9 cellular contexts compared by ENCODE assay signal in genomic region chr1:115063238-115063901, GRCh38. TPM values are rescaled to one million over a fixed set of nuclear protein-coding genes. Genes with fewer than 3 reads are reported as not detected.
DNase-seq lines count a peak whose midpoint lies in the region; ATAC-seq and TF ChIP-seq lines count a peak whose summit lies in the region.
"Had no signal": no experiment of that assay in that cellular context is flagged by ENCODE, and none has a peak within 500 bp of the region (broad histone marks: within the 10 kb centered on the region; RNA-seq: fewer than 3 reads in every experiment).

No MANE protein-coding gene starts in this region.

- H3K27me3 ChIP-seq in CD8-positive, alpha-beta memory T cell (ENCODE audit: insufficient read depth, low read length, poor library complexity, severe bottlenecking), result no peaks in the 10 kb centered on the region
- no peaks in the 10 kb centered on the region for H3K27me3 ChIP-seq in hepatocyte

- peak overlapping the region; percentile 42 for H3K4me3 ChIP-seq in CD8-positive, alpha-beta memory T cell (ENCODE audit: low read length)
- no peak overlapping the region for H3K4me3 ChIP-seq in hepatocyte

- intact Hi-C loops in activated CD4-positive, alpha-beta T cell treated with anti-CD3 and anti-CD28 coated beads, Interleukin-2, amount 10 ng/mL, durations not matched to agents 24 days and 14 days (cut with micrococcal nuclease), result no loop called here

- H3K9me3 Mint-ChIP-seq in CD8-positive, alpha-beta memory T cell, result no peaks in the 10 kb centered on the region
- H3K9me3 Mint-ChIP-seq in activated CD4-positive, alpha-beta T cell treated with anti-CD3 and anti-CD28 coated beads, Interleukin-2, amount 10 ng/mL, durations not matched to agents 24 days and 14 days, result peaks cover 5% of the 10 kb centered on the region

- H3K36me3 Mint-ChIP-seq in CD8-positive, alpha-beta memory T cell, result peaks cover 0 to 4% (median 3%) of the 10 kb centered on the region in 3 donors
- peaks cover 3% of the 10 kb centered on the region for H3K36me3 Mint-ChIP-seq in activated CD4-positive, alpha-beta T cell treated with anti-CD3 and anti-CD28 coated beads, Interleukin-2, amount 10 ng/mL, durations not matched to agents 24 days and 14 days (ENCODE audit: low read depth)

- H3K4me3 Mint-ChIP-seq in CD8-positive, alpha-beta memory T cell, result peak overlapping the region; percentile 65 to 87 (median 80)
- peak overlapping the region; percentile 59 for H3K4me3 Mint-ChIP-seq in activated CD4-positive, alpha-beta T cell treated with anti-CD3 and anti-CD28 coated beads, Interleukin-2, amount 10 ng/mL, durations not matched to agents 24 days and 14 days

- no peak for TF ChIP-seq CTCF in hepatocyte (IDR thresholded peaks at IDR 0.05; ENCODE audit: poor library complexity)

- H3K4me2 ChIP-seq in hepatocyte, result no peak overlapping the region

- H3K27ac ChIP-seq in CD8-positive, alpha-beta memory T cell (ENCODE audit: low read depth, low read length), result peak overlapping the region; percentile 94
- H3K27ac ChIP-seq in hepatocyte, result peak overlapping the region; percentile 49

- no peaks in the 10 kb centered on the region for H3K36me3 ChIP-seq in CD8-positive, alpha-beta memory T cell (ENCODE audit: insufficient read depth, low read length)
- H3K36me3 ChIP-seq in hepatocyte (replicated peaks; ENCODE audit: insufficient read depth, low read depth), result no peaks in the 10 kb centered on the region

- CTCF ChIA-PET in CD8-positive, alpha-beta memory T cell (lab: Charles Lee), result no interaction called here

- H2AFZ ChIP-seq in hepatocyte, result no peak overlapping the region

- H3K9me2 ChIP-seq in hepatocyte (replicated peaks; ENCODE audit: insufficient read depth), result no peaks in the 10 kb centered on the region

- H3K79me2 ChIP-seq in hepatocyte, result no peaks in the 10 kb centered on the region

- peak overlapping the region; percentile 97 to 100 (median 98) for H3K27ac Mint-ChIP-seq in CD8-positive, alpha-beta memory T cell
- peak overlapping the region; percentile 88 for H3K27ac Mint-ChIP-seq in activated CD4-positive, alpha-beta T cell treated with anti-CD3 and anti-CD28 coated beads, Interleukin-2, amount 10 ng/mL, durations not matched to agents 24 days and 14 days

- peaks cover 37% of the 10 kb centered on the region for H3K4me1 ChIP-seq in CD8-positive, alpha-beta memory T cell (ENCODE audit: insufficient read depth, low read length)
- peaks cover 7% of the 10 kb centered on the region for H3K4me1 ChIP-seq in hepatocyte (ENCODE audit: insufficient read depth)

- DNase-seq in CD8-positive, alpha-beta memory T cell, result peak in 3 of 5 donors; percentile 62 to 83 (median 78)
- DNase-seq in activated CD4-positive, alpha-beta T cell treated with anti-CD3 and anti-CD28 coated beads, Interleukin-2, amount 10 ng/mL, durations not matched to agents 24 days and 14 days, result peak; percentile 66
- DNase-seq in hepatocyte (ENCODE audit: low spot score) (no peak), DMS153 (lab: John Stamatoyannopoulos, UW) (no peak), NCI-H510A treated with DMSO at 0.1 percent for 48 hours (lab: John Stamatoyannopoulos, UW) (no peak), COR-L47 (lab: John Stamatoyannopoulos, UW) (no peak)

- ATAC-seq in HG03060 (IDR thresholded peaks at IDR 0.05; ENCODE audit: low read depth, unreplicated experiment) (peak; percentile 43), GM21576 (IDR thresholded peaks at IDR 0.05; ENCODE audit: unreplicated experiment) (no peak)

- H3K4me1 Mint-ChIP-seq in CD8-positive, alpha-beta memory T cell, result peaks cover 42 to 51% (median 44%) of the 10 kb centered on the region in 3 donors
- peaks cover 25% of the 10 kb centered on the region for H3K4me1 Mint-ChIP-seq in activated CD4-positive, alpha-beta T cell treated with anti-CD3 and anti-CD28 coated beads, Interleukin-2, amount 10 ng/mL, durations not matched to agents 24 days and 14 days

- POLR2A ChIA-PET in CD8-positive, alpha-beta memory T cell (lab: Charles Lee), result interaction anchor here (1.7 kb wide), 1 partner anchor 36 kb away, joined by 7 read pairs; no protein-coding TSS in a partner anchor

- no peaks in the 10 kb centered on the region for H3K27me3 Mint-ChIP-seq in CD8-positive, alpha-beta memory T cell
- no peaks in the 10 kb centered on the region for H3K27me3 Mint-ChIP-seq in activated CD4-positive, alpha-beta T cell treated with anti-CD3 and anti-CD28 coated beads, Interleukin-2, amount 10 ng/mL, durations not matched to agents 24 days and 14 days

- no peaks in the 10 kb centered on the region for H3K9me3 ChIP-seq in CD8-positive, alpha-beta memory T cell (ENCODE audit: low read length)
- H3K9me3 ChIP-seq in hepatocyte (ENCODE audit: low read depth), result no peaks in the 10 kb centered on the region

- WGBS in hepatocyte (ENCODE audit: low lambda C conversion rate, missing lambda C conversion rate), result 95% methylated on average over 7 of the region's 7 CpGs

- H4K20me1 ChIP-seq in hepatocyte (ENCODE audit: insufficient read depth, poor library complexity, severe bottlenecking), result no peaks in the 10 kb centered on the region

RNA-seq across cellular contexts. Expression of gene TSPAN2, which starts 25.9 kb away (rescaled TPM):
- 1 to 10 TPM; 1.3 to 2.0 TPM for total RNA-seq in CD8-positive, alpha-beta memory T cell
- 7.1 TPM for polyA plus RNA-seq in CD8-positive, alpha-beta memory T cell
- 0.21 and 0.31 TPM in 2 replicates for total RNA-seq in activated CD4-positive, alpha-beta T cell treated with anti-CD3 and anti-CD28 coated beads, Interleukin-2, amount 10 ng/mL, durations not matched to agents 24 days and 14 days
- 1.8 and 2.8 TPM in 2 replicates for total RNA-seq in hepatocyte
- 1.4 and 4.1 TPM in 2 replicates for polyA plus RNA-seq in hepatocyte

RNA-seq across cellular contexts. Expression of gene TSHB, which starts 33.7 kb away (rescaled TPM):
- not detected for total RNA-seq in CD8-positive, alpha-beta memory T cell
- polyA plus RNA-seq in CD8-positive, alpha-beta memory T cell, result not detected
- not detected in 2 replicates for total RNA-seq in activated CD4-positive, alpha-beta T cell treated with anti-CD3 and anti-CD28 coated beads, Interleukin-2, amount 10 ng/mL, durations not matched to agents 24 days and 14 days
- 1.0 TPM in 1 of 2 replicates, not detected in the other for total RNA-seq in hepatocyte
- 0.71 TPM in 1 of 2 replicates, not detected in the other for polyA plus RNA-seq in hepatocyte
- total RNA-seq: OCI-LY7 had no signal

Comparison
In these comparisons a context has a peak if more than half of its experiments do, and no peak if none do; other contexts are left out.
1. DNase-seq: peak in CD8-positive, alpha-beta memory T cell (3 of 5) and activated CD4-positive, alpha-beta T cell treated with anti-CD3 and anti-CD28 coated beads, Interleukin-2, amount 10 ng/mL, durations not matched to agents 24 days and 14 days (single experiment); none in hepatocyte (single experiment), DMS153 (single experiment), NCI-H510A treated with DMSO at 0.1 percent for 48 hours (single experiment) and COR-L47 (single experiment).